Comparison of ENCODE assay signal across 15 cellular contexts in the genomic region with DNA sequence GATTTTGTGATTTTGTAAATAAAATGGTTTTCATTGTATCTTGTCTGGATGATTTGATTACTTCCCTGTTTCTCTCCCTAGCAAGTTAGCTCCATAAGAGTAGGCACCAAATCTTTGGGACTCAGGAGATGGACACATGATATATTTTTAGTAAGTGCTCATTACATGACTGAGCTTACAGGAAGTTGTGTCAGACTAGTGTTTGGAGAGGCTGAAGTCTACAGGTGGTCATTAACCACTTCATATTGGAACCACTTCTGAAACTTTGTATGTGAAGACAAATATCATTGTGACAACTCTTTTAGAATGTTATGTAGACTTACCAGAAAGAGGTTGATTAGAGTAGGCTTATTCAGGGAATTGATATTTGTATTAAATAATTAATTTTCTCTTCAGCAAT. TPM values are rescaled to one million over a fixed set of nuclear protein-coding genes. Genes with fewer than 3 reads are reported as not detected.
DNase-seq lines count a peak whose midpoint lies in the region; ATAC-seq and TF ChIP-seq lines count a peak whose summit lies in the region.
"Had no signal": no experiment of that assay in that cellular context is flagged by ENCODE, and none has a peak within 500 bp of the region (broad histone marks: within the 10 kb centered on the region; RNA-seq: fewer than 3 reads in every experiment).

No MANE protein-coding gene starts in this region.

- ATAC-seq in GM18517 (IDR thresholded peaks at IDR 0.05; ENCODE audit: unreplicated experiment) (peak; percentile 68), GM21423 (IDR thresholded peaks at IDR 0.05; ENCODE audit: unreplicated experiment) (peak; percentile 76), HG03064 (IDR thresholded peaks at IDR 0.05; ENCODE audit: low read depth, unreplicated experiment) (peak; percentile 54)
- ATAC-seq: T-helper 17 cell had no signal

- no peaks in the 10 kb centered on the region for H3K9me3 Mint-ChIP-seq in HFFc6
- peaks cover 2% of the 10 kb centered on the region for H3K9me3 Mint-ChIP-seq in activated CD4-positive, alpha-beta memory T cell treated with anti-CD3 and anti-CD28 coated beads for 36 hours
- H3K9me3 Mint-ChIP-seq: dendritic cell treated with granulocyte-macrophage colony-stimulating factor and Interleukin-4, amounts not matched to agents 40 ng/mL and 50 ng/mL, for 4 days had no signal

- POLR2A ChIA-PET in activated CD4-positive, alpha-beta memory T cell treated with anti-CD3 and anti-CD28 coated beads for 36 hours (lab: Charles Lee): no interaction called here

- intact Hi-C loops in activated CD4-positive, alpha-beta memory T cell treated with anti-CD3 and anti-CD28 coated beads for 36 hours (cut with micrococcal nuclease): no loop called here

- no peaks in the 10 kb centered on the region for H3K36me3 Mint-ChIP-seq in HFFc6 (ENCODE audit: low read depth)
- no peaks in the 10 kb centered on the region for H3K36me3 Mint-ChIP-seq in activated CD4-positive, alpha-beta memory T cell treated with anti-CD3 and anti-CD28 coated beads for 36 hours

- H3K4me1 Mint-ChIP-seq in HFFc6 (ENCODE audit: low read depth): peaks cover 16% of the 10 kb centered on the region
- no peaks in the 10 kb centered on the region for H3K4me1 Mint-ChIP-seq in activated CD4-positive, alpha-beta memory T cell treated with anti-CD3 and anti-CD28 coated beads for 36 hours (ENCODE audit: low read depth)
- H3K4me1 Mint-ChIP-seq: T-helper 17 cell had no signal

- CTCF ChIA-PET in activated CD4-positive, alpha-beta memory T cell treated with anti-CD3 and anti-CD28 coated beads for 36 hours (lab: Charles Lee): no interaction called here

- H3K27me3 Mint-ChIP-seq in HFFc6 (ENCODE audit: insufficient read depth): no peaks in the 10 kb centered on the region
- no peaks in the 10 kb centered on the region for H3K27me3 Mint-ChIP-seq in activated CD4-positive, alpha-beta memory T cell treated with anti-CD3 and anti-CD28 coated beads for 36 hours
- H3K27me3 Mint-ChIP-seq: dendritic cell treated with granulocyte-macrophage colony-stimulating factor and Interleukin-4, amounts not matched to agents 40 ng/mL and 50 ng/mL, for 4 days; IgD-negative memory B cell; T-helper 17 cell had no signal

- TF ChIP-seq CTCF in HFFc6 (IDR thresholded peaks at IDR 0.05): no peak

- no peak overlapping the region for H3K27ac Mint-ChIP-seq in HFFc6
- H3K27ac Mint-ChIP-seq in activated CD4-positive, alpha-beta memory T cell treated with anti-CD3 and anti-CD28 coated beads for 36 hours: no peak overlapping the region
- H3K27ac Mint-ChIP-seq: dendritic cell treated with granulocyte-macrophage colony-stimulating factor and Interleukin-4, amounts not matched to agents 40 ng/mL and 50 ng/mL, for 4 days; IgD-negative memory B cell; T-helper 17 cell had no signal

- peak; percentile 35 for DNase-seq in RPMI8226
- no peak for DNase-seq in ecto neural progenitor cell (ENCODE audit: low spot score)
- DNase-seq in activated CD4-positive, CD25-positive, alpha-beta regulatory T cell (lab: John Stamatoyannopoulos, UW): no peak
- DNase-seq in HFFc6: no peak
- DNase-seq in activated CD4-positive, alpha-beta memory T cell treated with anti-CD3 and anti-CD28 coated beads for 36 hours: no peak
- DNase-seq: foreskin fibroblast, GOT3, NCI-H2029 treated with DMSO at 0.1 percent for 48 hours, PC-9, T-helper 17 cell had no signal

- no peak overlapping the region for H3K4me3 Mint-ChIP-seq in HFFc6
- H3K4me3 Mint-ChIP-seq in activated CD4-positive, alpha-beta memory T cell treated with anti-CD3 and anti-CD28 coated beads for 36 hours: no peak overlapping the region
- H3K4me3 Mint-ChIP-seq: dendritic cell treated with granulocyte-macrophage colony-stimulating factor and Interleukin-4, amounts not matched to agents 40 ng/mL and 50 ng/mL, for 4 days; T-helper 17 cell had no signal

RNA-seq across cellular contexts. Expression of gene ARHGAP42, which starts 19.1 kb away (rescaled TPM):
- total RNA-seq in HFFc6 (2021; fragmentation: NEBNext Ultra II Directional; extraction: Animal tissue kit (Norgen Biotek cat#: 25700)): 1 to 10 TPM; 1.1 to 3.1 (median 2.3) TPM
- total RNA-seq in activated CD4-positive, alpha-beta memory T cell treated with anti-CD3 and anti-CD28 coated beads for 36 hours: not detected
